In genomic region chr11:15937601-15938361, GRCh38 we compare ENCODE assay signal across 1 cellular context.
TF ChIP-seq lines count a peak whose summit lies in the region.

No MANE protein-coding gene starts in this region.

TF ChIP-seq in H1, 55 proteins besides CTCF, POLR2A, EP300 and RAD21:
- no peak for TF ChIP-seq JUND (IDR thresholded peaks at IDR 0.05; ENCODE audit: low read length)
- no peak for TF ChIP-seq CBX8 (IDR thresholded peaks at IDR 0.05; ENCODE audit: borderline replicate concordance, low read depth, low read length)
- no peak for TF ChIP-seq POLR2AphosphoS5 (IDR thresholded peaks at IDR 0.05; ENCODE audit: low read depth, low read length)
- no peak for TF ChIP-seq E2F6 (IDR thresholded peaks at IDR 0.05)
- TF ChIP-seq BRCA1 (IDR thresholded peaks at IDR 0.05; ENCODE audit: low read depth, low read length), result no peak
- no peak for TF ChIP-seq CHD2 (IDR thresholded peaks at IDR 0.05; ENCODE audit: low read length)
- no peak for TF ChIP-seq POU5F1 (IDR thresholded peaks at IDR 0.05; ENCODE audit: low read depth, low read length)
- no peak for TF ChIP-seq SIN3A (conservative IDR thresholded peaks at IDR 0.05 in 1 of 2, IDR thresholded peaks at IDR 0.05 in 1 of 2; ENCODE audit: low read depth in 1 of 2, low read length in 2 of 2)
- no peak for TF ChIP-seq KDM4A (IDR thresholded peaks at IDR 0.05; ENCODE audit: low read depth, low read length, severe bottlenecking)
- TF ChIP-seq CEBPB (IDR thresholded peaks at IDR 0.05; ENCODE audit: low read depth, low read length), result no peak
- no peak for TF ChIP-seq CHD1 (IDR thresholded peaks at IDR 0.05; ENCODE audit: low read depth, low read length)
- TF ChIP-seq RBBP5 (IDR thresholded peaks at IDR 0.05; ENCODE audit: borderline replicate concordance, low read depth, low read length), result no peak
- TF ChIP-seq NRF1 (IDR thresholded peaks at IDR 0.05; ENCODE audit: low read depth, low read length), result no peak
- no peak for TF ChIP-seq EZH2 (IDR thresholded peaks at IDR 0.05; ENCODE audit: low read depth, low read length, severe bottlenecking)
- TF ChIP-seq CTBP2 (IDR thresholded peaks at IDR 0.05; ENCODE audit: borderline replicate concordance, insufficient read depth, insufficient read length, low read length), result no peak
- no peak for TF ChIP-seq TBP (IDR thresholded peaks at IDR 0.05; ENCODE audit: low read depth, low read length)
- no peak for TF ChIP-seq JUN (IDR thresholded peaks at IDR 0.05; ENCODE audit: low read depth, low read length)
TF ChIP-seq in H1: peak in this region for 0.
